In the genomic region with DNA sequence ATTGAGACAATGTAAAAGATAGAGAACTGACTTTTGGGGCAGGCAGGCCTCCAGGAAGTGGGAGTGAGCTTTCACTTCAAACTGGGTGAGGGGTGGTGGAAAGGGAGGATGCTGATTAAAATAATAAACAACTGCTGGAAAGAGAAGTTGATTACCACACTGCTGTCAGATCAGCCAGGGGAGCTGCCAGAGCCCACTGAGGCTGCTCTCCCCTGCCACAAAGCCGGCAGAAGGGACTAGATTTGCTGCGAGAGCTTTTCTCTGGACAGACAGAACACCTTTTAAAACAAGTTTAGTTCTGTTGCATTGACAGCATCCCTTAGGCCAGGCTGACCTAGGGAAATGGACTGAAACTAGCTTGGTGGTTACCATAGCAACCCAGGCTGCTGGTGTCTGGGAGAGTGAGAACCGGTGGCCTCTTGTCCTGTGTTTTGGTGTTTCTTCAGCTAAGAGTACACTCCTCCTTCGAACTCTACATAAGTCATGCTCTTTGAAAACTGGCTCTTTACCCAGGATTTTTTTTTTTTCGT, we compare ENCODE assay signal across 8 cellular contexts.
DNase-seq lines count a peak whose midpoint lies in the region; ATAC-seq, FAIRE-seq and TF ChIP-seq lines count a peak whose summit lies in the region.

No MANE protein-coding gene starts in this region.

- intact Hi-C loops in HepG2 (cut with micrococcal nuclease; ENCODE audit: unreplicated experiment) = no loop called here
- intact Hi-C loops in esophagus muscularis mucosa (cut with DNase I) = no loop called here

- H3K9me2 ChIP-seq in MM.1S (replicated peaks; ENCODE audit: insufficient read depth, low read length) = no peaks in the 10 kb centered on the region

- H3K9me3 ChIP-seq in MM.1S (replicated peaks; ENCODE audit: insufficient read depth, low read length) (no peaks in the 10 kb centered on the region), HepG2 (ENCODE audit: low read length) (no peaks in the 10 kb centered on the region), esophagus muscularis mucosa (no peaks in the 10 kb centered on the region)

- FAIRE-seq in HepG2 (lab: Jason Lieb, UNC) = no peak

- WGBS in HepG2 (ENCODE audit: low lambda C conversion rate) = 84% methylated on average over 5 of the region's 5 CpGs
- WGBS in esophagus muscularis mucosa = 33% methylated on average over 5 of the region's 5 CpGs

- TF ChIP-seq CTCF in GM12865 (IDR thresholded peaks at IDR 0.05; ENCODE audit: insufficient read depth, low read depth, low read length, missing control alignments) (no peak), MM.1S (IDR thresholded peaks at IDR 0.05; ENCODE audit: low read length) (no peak), HepG2 (CRISPR knock-in tag; IDR thresholded peaks at IDR 0.05) (no peak), esophagus muscularis mucosa (IDR thresholded peaks at IDR 0.05) (no peak)

- no peaks in the 10 kb centered on the region for H3K79me2 ChIP-seq in MM.1S (ENCODE audit: low read length)
- peaks cover 55% of the 10 kb centered on the region for H3K79me2 ChIP-seq in HepG2 (ENCODE audit: insufficient read depth, low read length)

- in situ Hi-C loops in HepG2 (cut with HindIII; ENCODE audit: extremely low pct_ligation_motif_present, low pct_unique_long_range_greater_than_20kb) = no loop called here

- ATAC-seq in GM21528 (IDR thresholded peaks at IDR 0.05; ENCODE audit: low FRiP score, unreplicated experiment) (peak; percentile 64), HepG2 (peak; percentile 34), GM21360 (IDR thresholded peaks at IDR 0.05; ENCODE audit: unreplicated experiment) (no peak)

- CTCF ChIA-PET in HepG2 (lab: Yijun Ruan, JAX; ENCODE audit: low intra/inter-chr PET ratio, low total read pairs) = no interaction called here

- H3K27me3 ChIP-seq in MM.1S (replicated peaks; ENCODE audit: insufficient read depth, low read length) (no peaks in the 10 kb centered on the region), HepG2 (ENCODE audit: control insufficient read depth in 1 of 2, insufficient read depth in 2 of 2, low read length in 2 of 2) (no peaks in the 10 kb centered on the region), esophagus muscularis mucosa (no peaks in the 10 kb centered on the region)

- no peak overlapping the region for H2AFZ ChIP-seq in MM.1S (ENCODE audit: low read length)
- H2AFZ ChIP-seq in HepG2 (ENCODE audit: low read length) = no peak overlapping the region

- no peak overlapping the region for H3K9ac ChIP-seq in MM.1S (ENCODE audit: low read length)
- H3K9ac ChIP-seq in HepG2 (ENCODE audit: insufficient read depth, low read depth, low read length) = no peak overlapping the region

- H3K4me3 ChIP-seq in GM12865 (ENCODE audit: low read depth, low read length) (no peak overlapping the region), MM.1S (ENCODE audit: low read length) (no peak overlapping the region), HepG2 (replicated peaks in 1 of 3; ENCODE audit: insufficient read depth in 1 of 3, low read depth in 2 of 3, low read length in 3 of 3) (no peak overlapping the region), esophagus muscularis mucosa (no peak overlapping the region)

- POLR2A ChIA-PET in HepG2 (lab: Yijun Ruan, JAX) = interaction anchor here (1.4 kb wide), 1 partner anchor 24 kb away, joined by 3 read pairs; no protein-coding TSS in a partner anchor

- DNase-seq in GM12865 (ENCODE audit: low read depth) = peak; percentile 45
- DNase-seq in MM.1S = peak; percentile 43
- DNase-seq in amniotic epithelial cell (ENCODE audit: low read depth) = peak; percentile 69
- DNase-seq in HepG2 (ENCODE audit: low spot score) = peak; percentile 42
- DNase-seq in esophagus muscularis mucosa (ENCODE audit: extremely low spot score) = no peak
- DNase-seq in middle frontal gyrus (ENCODE audit: extremely low spot score, low spot score) = no peak

- H3K4me1 ChIP-seq in MM.1S (ENCODE audit: low read length) = no peaks in the 10 kb centered on the region
- H3K4me1 ChIP-seq in HepG2 (ENCODE audit: insufficient read depth, low read length) = peaks cover 95% of the 10 kb centered on the region
- peaks cover 16 to 44% (median 29%) of the 10 kb centered on the region in 4 donors for H3K4me1 ChIP-seq in esophagus muscularis mucosa

- TF ChIP-seq EP300 in HepG2 (IDR thresholded peaks at IDR 0.05; ENCODE audit: low read depth in 2 of 2, low read length in 2 of 2) (no peak), HepG2 (CRISPR knock-in tag; IDR thresholded peaks at IDR 0.05; ENCODE audit: borderline replicate concordance) (no peak), esophagus muscularis mucosa (IDR thresholded peaks at IDR 0.05) (no peak)

- TF ChIP-seq POLR2A in HepG2 (IDR thresholded peaks at IDR 0.05; ENCODE audit: insufficient read depth in 1 of 2, low read depth in 2 of 2, low read length in 2 of 2) (no peak), esophagus muscularis mucosa (IDR thresholded peaks at IDR 0.05; ENCODE audit: low read depth) (no peak)

- H3K36me3 ChIP-seq in MM.1S (replicated peaks; ENCODE audit: insufficient read depth, low read length) (no peaks in the 10 kb centered on the region), HepG2 (replicated peaks in 1 of 2; ENCODE audit: control insufficient read depth in 1 of 2, insufficient read depth in 2 of 2, low read length in 2 of 2) (peaks cover 0 to 1% of the 10 kb centered on the region in 2 experiments; a peak in 2 of 5 replicates), esophagus muscularis mucosa (no peaks in the 10 kb centered on the region)

- H3F3A ChIP-seq in MM.1S (ENCODE audit: insufficient read depth, low read length) = no peaks in the 10 kb centered on the region

- no TSS peak for BruUV-seq in HepG2 (replicated peaks; lab: Mats Ljungman, UMichigan)

- no peak for TF ChIP-seq RAD21 in HepG2 (CRISPR knock-in tag; IDR thresholded peaks at IDR 0.05)

- H3K27ac ChIP-seq in MM.1S (ENCODE audit: low read length) (no peak overlapping the region), HepG2 (ENCODE audit: extremely low read length, insufficient read depth, low read length) (peak overlapping the region; percentile 60), esophagus muscularis mucosa (replicated peaks in 1 of 4) (no peak overlapping the region)

- no peak overlapping the region for H3K4me2 ChIP-seq in MM.1S (ENCODE audit: low read depth, low read length)
- 0 out of 2 replicates have a peak overlapping the region, but pooled peaks have one; percentile 73 for H3K4me2 ChIP-seq in HepG2 (ENCODE audit: low read depth, low read length)

- no peaks in the 10 kb centered on the region for H4K20me1 ChIP-seq in MM.1S (ENCODE audit: insufficient read depth, low read length)
- H4K20me1 ChIP-seq in HepG2 (ENCODE audit: insufficient read depth, low read length) = peaks cover 42% of the 10 kb centered on the region; the same call in 1 of the 2 replicates

TF ChIP-seq in HepG2, 621 proteins besides CTCF, POLR2A, EP300 and RAD21 (continues in another document):
- TF ChIP-seq RFX3 (CRISPR knock-in tag; IDR thresholded peaks at IDR 0.05) (peak; percentile 79), SAP130 (CRISPR knock-in tag; IDR thresholded peaks at IDR 0.05; ENCODE audit: low read depth) (0 out of 2 replicates have a peak, but pooled peaks have one; percentile 14), FOXC1 (CRISPR knock-in tag; IDR thresholded peaks at IDR 0.05; ENCODE audit: borderline replicate concordance) (no peak), ZNF619 (CRISPR knock-in tag; IDR thresholded peaks at IDR 0.05) (no peak), RFX1 (IDR thresholded peaks at IDR 0.05) (peak; percentile 68)
- TF ChIP-seq, protein P1, sequence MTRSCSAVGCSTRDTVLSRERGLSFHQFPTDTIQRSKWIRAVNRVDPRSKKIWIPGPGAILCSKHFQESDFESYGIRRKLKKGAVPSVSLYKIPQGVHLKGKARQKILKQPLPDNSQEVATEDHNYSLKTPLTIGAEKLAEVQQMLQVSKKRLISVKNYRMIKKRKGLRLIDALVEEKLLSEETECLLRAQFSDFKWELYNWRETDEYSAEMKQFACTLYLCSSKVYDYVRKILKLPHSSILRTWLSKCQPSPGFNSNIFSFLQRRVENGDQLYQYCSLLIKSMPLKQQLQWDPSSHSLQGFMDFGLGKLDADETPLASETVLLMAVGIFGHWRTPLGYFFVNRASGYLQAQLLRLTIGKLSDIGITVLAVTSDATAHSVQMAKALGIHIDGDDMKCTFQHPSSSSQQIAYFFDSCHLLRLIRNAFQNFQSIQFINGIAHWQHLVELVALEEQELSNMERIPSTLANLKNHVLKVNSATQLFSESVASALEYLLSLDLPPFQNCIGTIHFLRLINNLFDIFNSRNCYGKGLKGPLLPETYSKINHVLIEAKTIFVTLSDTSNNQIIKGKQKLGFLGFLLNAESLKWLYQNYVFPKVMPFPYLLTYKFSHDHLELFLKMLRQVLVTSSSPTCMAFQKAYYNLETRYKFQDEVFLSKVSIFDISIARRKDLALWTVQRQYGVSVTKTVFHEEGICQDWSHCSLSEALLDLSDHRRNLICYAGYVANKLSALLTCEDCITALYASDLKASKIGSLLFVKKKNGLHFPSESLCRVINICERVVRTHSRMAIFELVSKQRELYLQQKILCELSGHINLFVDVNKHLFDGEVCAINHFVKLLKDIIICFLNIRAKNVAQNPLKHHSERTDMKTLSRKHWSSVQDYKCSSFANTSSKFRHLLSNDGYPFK (CRISPR knock-in tag; IDR thresholded peaks at IDR 0.05; ENCODE audit: borderline replicate concordance) = no peak

Comparison
In these comparisons a context has a peak if more than half of its experiments do, and no peak if none do; other contexts are left out.
1. DNase-seq: peak in GM12865 (single experiment), MM.1S (single experiment), amniotic epithelial cell (single experiment) and HepG2 (single experiment); none in esophagus muscularis mucosa (single experiment) and middle frontal gyrus (single experiment).